ENCODE assay signal across 28 cellular contexts in genomic region chr17:35752471-35752870, GRCh38. TPM values are rescaled to one million over a fixed set of nuclear protein-coding genes. Genes with fewer than 3 reads are reported as not detected.
DNase-seq lines count a peak whose midpoint lies in the region; ATAC-seq and TF ChIP-seq lines count a peak whose summit lies in the region.
"Had no signal": no experiment of that assay in that cellular context is flagged by ENCODE, and none has a peak within 500 bp of the region (broad histone marks: within the 10 kb centered on the region; RNA-seq: fewer than 3 reads in every experiment).

No MANE protein-coding gene starts in this region.

- TF ChIP-seq RAD21 in IMR-90 (IDR thresholded peaks at IDR 0.05; ENCODE audit: low read length) = no peak

- 72% methylated on average over 16 of the region's 16 CpGs; no CpG with 5 or more reads in 1 of the 2 experiments for WGBS in IMR-90 (ENCODE audit: extremely low coverage in 2 of 2, insufficient read length in 1 of 2), 2 experiments
- WGBS in neuronal stem cell (ENCODE audit: extremely low coverage in 2 of 2, insufficient read length in 2 of 2, insufficient replicate concordance in 1 of 2), 2 donors = no CpG with 5 or more reads among the region's 16 CpGs

- no peak for TF ChIP-seq CTCF in C4-2B (conservative IDR thresholded peaks at IDR 0.05)
- TF ChIP-seq CTCF in IMR-90 (conservative IDR thresholded peaks at IDR 0.05; ENCODE audit: low read depth, low read length) = no peak
- TF ChIP-seq CTCF in tibial artery (IDR thresholded peaks at IDR 0.05) = no peak

- no peak overlapping the region for H3K14ac ChIP-seq in IMR-90 (replicated peaks; ENCODE audit: low read depth, low read length)
- H3K14ac ChIP-seq in neuronal stem cell (ENCODE audit: low read length) = no peak overlapping the region

- H3K4me3 ChIP-seq in IMR-90 (ENCODE audit: insufficient read depth, low read depth, low read length) (no peak overlapping the region), adipocyte (ENCODE audit: low read length) (peak overlapping the region; percentile 66), neuronal stem cell (ENCODE audit: low read length in 2 of 2) (no peak overlapping the region), tibial artery (no peak overlapping the region)
- H3K4me3 ChIP-seq: heart right ventricle, K562, neural progenitor cell, prostate gland, SJSA1, smooth muscle cell had no signal

- H2BK12ac ChIP-seq in neuronal stem cell (ENCODE audit: low read length) = peak overlapping the region; percentile 16

- H2BK120ac ChIP-seq in IMR-90 (ENCODE audit: low read depth, low read length) = no peak overlapping the region
- H2BK120ac ChIP-seq in neuronal stem cell (ENCODE audit: low read depth, low read length) = no peak overlapping the region

- H3K27ac ChIP-seq in C4-2B (peak overlapping the region; percentile 48), IMR-90 (ENCODE audit: insufficient read depth, low read length) (no peak overlapping the region), neuronal stem cell (replicated peaks; ENCODE audit: low read length) (no peak overlapping the region), tibial artery (no peak overlapping the region)
- H3K27ac ChIP-seq: epithelial cell of prostate, heart right ventricle, neural progenitor cell, prostate gland, SJSA1 had no signal

- H3K79me1 ChIP-seq in IMR-90 (ENCODE audit: low read depth in 1 of 2, low read length in 2 of 2) (no peaks in the 10 kb centered on the region), neuronal stem cell (ENCODE audit: low read depth, low read length) (no peaks in the 10 kb centered on the region)

- H2BK5ac ChIP-seq in IMR-90 (ENCODE audit: low read depth, low read length, poor library complexity, severe bottlenecking) (no peak overlapping the region), neuronal stem cell (ENCODE audit: low read length) (no peak overlapping the region)

- no peak for DNase-seq in IMR-90
- no peak for DNase-seq in adipocyte (ENCODE audit: low read depth)
- no peak for DNase-seq in neuronal stem cell (ENCODE audit: low spot score)
- DNase-seq in tibial artery = no peak
- DNase-seq in superior temporal gyrus (ENCODE audit: extremely low spot score) = no peak
- DNase-seq: activated CD4-positive, alpha-beta T cell treated with anti-CD3 and anti-CD28 coated beads for 48 hours; activated CD8-positive, alpha-beta memory T cell treated with anti-CD3 and anti-CD28 coated beads, Interleukin-2, amount 10 ng/mL, durations not matched to agents 7 days and 5 days; aorta; heart right ventricle; NCI-H1694 treated with DMSO at 0.1 percent for 48 hours; NCI-H226; stimulated activated CD4-positive, alpha-beta T cell treated with anti-CD3 and anti-CD28 coated beads, Interleukin-2, amount 100 ng/mL, for 48 hours; stimulated activated naive CD8-positive, alpha-beta T cell treated with anti-CD3 and anti-CD28 coated beads, Interleukin-15, Interleukin-2, amounts not matched to agents 100 U/mL and 50 U/mL, for 24 hours; T-helper 1 cell had no signal

- H3K27me3 ChIP-seq in IMR-90 (ENCODE audit: control insufficient read depth, insufficient read depth, low read length) (peaks cover 46% of the 10 kb centered on the region), adipocyte (replicated peaks; ENCODE audit: control insufficient read depth, insufficient read depth, low read length) (peaks cover 32% of the 10 kb centered on the region), neuronal stem cell (ENCODE audit: control insufficient read depth in 3 of 3, insufficient read depth in 3 of 3, low read depth in 1 of 3, low read length in 3 of 3) (peaks cover 0 to 38% (median 14%) of the 10 kb centered on the region in 3 experiments), tibial artery (peaks cover 0 to 63% of the 10 kb centered on the region in 2 donors)

- H3K9me3 ChIP-seq in IMR-90 (ENCODE audit: control insufficient read depth, insufficient read depth, low read length) = peaks cover 2% of the 10 kb centered on the region; the same call in 1 of the 2 replicates
- peaks cover 4% of the 10 kb centered on the region for H3K9me3 ChIP-seq in adipocyte (ENCODE audit: control insufficient read depth, low read length)
- H3K9me3 ChIP-seq in neuronal stem cell (replicated peaks in 1 of 2; ENCODE audit: control insufficient read depth in 2 of 2, insufficient read depth in 1 of 2, low read depth in 1 of 2, low read length in 2 of 2) = no peaks in the 10 kb centered on the region
- no peaks in the 10 kb centered on the region for H3K9me3 ChIP-seq in tibial artery
- H3K9me3 ChIP-seq: heart right ventricle, prostate gland, SJSA1 had no signal

- no peak overlapping the region for H2AK5ac ChIP-seq in IMR-90 (ENCODE audit: low read depth, low read length)
- no peak overlapping the region for H2AK5ac ChIP-seq in neuronal stem cell (ENCODE audit: low read depth, low read length)

- in situ Hi-C loops in IMR-90 (cut with MboI; ENCODE audit: low sequenced_read_pairs) = no loop called here

- H2BK15ac ChIP-seq in IMR-90 (ENCODE audit: low read depth, low read length) (no peak overlapping the region), neuronal stem cell (ENCODE audit: low read length) (peak overlapping the region; percentile 32)

- H3K4me1 ChIP-seq in IMR-90 (ENCODE audit: control insufficient read depth, insufficient read depth, low read length) (peaks cover 8% of the 10 kb centered on the region; the same call in 1 of the 2 replicates), adipocyte (ENCODE audit: control insufficient read depth, insufficient read depth, low read length) (peaks cover 38% of the 10 kb centered on the region), neuronal stem cell (ENCODE audit: control insufficient read depth in 2 of 2, insufficient read depth in 1 of 2, low read depth in 1 of 2, low read length in 2 of 2) (peaks cover 5 to 7% of the 10 kb centered on the region in 2 donors), tibial artery (peaks cover 0 to 14% (median 11%) of the 10 kb centered on the region in 4 donors)
- H3K4me1 ChIP-seq: neural progenitor cell, prostate gland, SJSA1 had no signal

- H3K18ac ChIP-seq in IMR-90 (ENCODE audit: low read depth, low read length) (no peak overlapping the region), neuronal stem cell (ENCODE audit: low read length) (peak overlapping the region; percentile 31)

- no peak for TF ChIP-seq POLR2A in IMR-90 (IDR thresholded peaks at IDR 0.05; ENCODE audit: low read depth, low read length)

- no peak overlapping the region for H3K4me2 ChIP-seq in IMR-90 (ENCODE audit: low read depth, low read length)
- no peak overlapping the region for H3K4me2 ChIP-seq in neuronal stem cell (ENCODE audit: insufficient read depth, low read length, poor library complexity, severe bottlenecking)
- H3K4me2 ChIP-seq: neural progenitor cell, smooth muscle cell had no signal

- POLR2A ChIA-PET in IMR-90 (lab: Charles Lee; ENCODE audit: unreplicated experiment) = no interaction called here

- CTCF ChIA-PET in IMR-90 (lab: Yijun Ruan, JAX) = no interaction called here

- no peak overlapping the region for H4K5ac ChIP-seq in IMR-90 (ENCODE audit: low read depth, low read length)

- H2AK9ac ChIP-seq in IMR-90 (replicated peaks; ENCODE audit: low read depth, low read length, poor library complexity) = no peak overlapping the region

- no peak overlapping the region for H2BK20ac ChIP-seq in IMR-90 (ENCODE audit: low read depth, low read length)

- H3K23ac ChIP-seq in IMR-90 (ENCODE audit: low read depth, low read length) (no peak overlapping the region), neuronal stem cell (ENCODE audit: low read depth, low read length, poor library complexity) (no peak overlapping the region)

- H3K4ac ChIP-seq in IMR-90 (ENCODE audit: low read depth, low read length) (no peak overlapping the region), neuronal stem cell (ENCODE audit: low read length) (no peak overlapping the region)

- H4K91ac ChIP-seq in IMR-90 (ENCODE audit: insufficient read depth, low read depth, low read length) (no peak overlapping the region), neuronal stem cell (ENCODE audit: low read depth, low read length, poor library complexity) (no peak overlapping the region)

- H3K56ac ChIP-seq in IMR-90 (ENCODE audit: extremely low read depth, insufficient read depth, low read length) = no peak overlapping the region

- dilution Hi-C loops in IMR-90 (cut with HindIII; ENCODE audit: low sequenced_read_pairs, unreplicated experiment) = no loop called here

- no peak overlapping the region for H3K9ac ChIP-seq in IMR-90 (ENCODE audit: low read depth, low read length)
- peak overlapping the region; percentile 66 for H3K9ac ChIP-seq in adipocyte (ENCODE audit: low read length)
- peak overlapping the region; percentile 65 for H3K9ac ChIP-seq in neuronal stem cell (ENCODE audit: low read depth, low read length, poor library complexity)
- H3K9ac ChIP-seq: neural progenitor cell had no signal

- H3K36me3 ChIP-seq in IMR-90 (ENCODE audit: control insufficient read depth, insufficient read depth, low read length) (no peaks in the 10 kb centered on the region), adipocyte (ENCODE audit: control insufficient read depth, insufficient read depth, low read length, severe bottlenecking) (no peaks in the 10 kb centered on the region), neuronal stem cell (replicated peaks in 1 of 2; ENCODE audit: control insufficient read depth in 2 of 2, insufficient read depth in 2 of 2, low read length in 2 of 2) (no peaks in the 10 kb centered on the region), tibial artery (no peaks in the 10 kb centered on the region)
- H3K36me3 ChIP-seq: heart right ventricle, neural progenitor cell, prostate gland, SJSA1 had no signal

- no peaks in the 10 kb centered on the region for H3K9me1 ChIP-seq in IMR-90 (ENCODE audit: insufficient read depth, low read length)

- no peaks in the 10 kb centered on the region for H4K20me1 ChIP-seq in IMR-90 (ENCODE audit: insufficient read depth, low read length)

- no TSS peak for BruUV-seq in IMR-90 (replicated peaks; lab: Mats Ljungman, UMichigan)

- ATAC-seq in IMR-90 (ENCODE audit: low read depth) (no peak), GM21447 (IDR thresholded peaks at IDR 0.05; ENCODE audit: unreplicated experiment) (no peak)
- ATAC-seq: activated CD8-positive, alpha-beta memory T cell treated with anti-CD3 and anti-CD28 coated beads, Interleukin-2, amount 10 ng/mL, durations not matched to agents 7 days and 5 days; stimulated activated naive CD8-positive, alpha-beta T cell treated with anti-CD3 and anti-CD28 coated beads, Interleukin-15, Interleukin-2, amounts not matched to agents 100 U/mL and 50 U/mL, for 24 hours had no signal

- H2AFZ ChIP-seq in IMR-90 (replicated peaks; ENCODE audit: low read length, poor library complexity) = peak overlapping the region; percentile 37
- H2AFZ ChIP-seq in neuronal stem cell (ENCODE audit: low read length) = peak overlapping the region; percentile 19
- H2AFZ ChIP-seq: neural progenitor cell had no signal

- intact Hi-C loops in IMR-90 (cut with micrococcal nuclease) = no loop called here
- intact Hi-C loops in tibial artery (cut with DNase I; ENCODE audit: low total_unique reads) = no loop called here

- no peak overlapping the region for H4K8ac ChIP-seq in IMR-90 (ENCODE audit: low read depth in 2 of 2, low read length in 2 of 2)
- H4K8ac ChIP-seq in neuronal stem cell (ENCODE audit: low read depth, low read length) = no peak overlapping the region

RNA-seq across cellular contexts. Expression of gene GAS2L2, which starts 0.6 kb away (rescaled TPM):
- not detected in 2 replicates for total RNA-seq in IMR-90 (2012; rRNA removed)
- polyA plus RNA-seq in IMR-90 (2012; rRNA removed) = 0.02 and 0.03 TPM in 2 replicates
- 0.04 TPM in 1 of 2 replicates, not detected in the other for polyA plus RNA-seq in IMR-90 (2012; cell fraction: cytosol; rRNA removed)
- polyA plus RNA-seq in IMR-90 (2012; cell fraction: nucleus; rRNA removed; ENCODE audit: low replicate concordance) = 0.10 and 0.13 TPM in 2 replicates
- 0.15 TPM for polyA plus RNA-seq in neuronal stem cell (2013, experiment 1 of 2)
- polyA plus RNA-seq in neuronal stem cell (2013, experiment 2 of 2) = 0.19 TPM
- total RNA-seq: activated CD8-positive, alpha-beta memory T cell treated with anti-CD3 and anti-CD28 coated beads, Interleukin-2, amount 10 ng/mL, durations not matched to agents 7 days and 5 days; aorta; fibroblast of villous mesenchyme; K562; prostate gland; SJSA1; smooth muscle cell; ureter had no signal
- polyA plus RNA-seq: CD14-positive monocyte, K562, smooth muscle cell had no signal

RNA-seq across cellular contexts. Expression of gene C17orf50, which starts 8.2 kb away (rescaled TPM):
- not detected in 2 replicates for total RNA-seq in IMR-90 (2012; rRNA removed)
- polyA plus RNA-seq in IMR-90 (2012; rRNA removed) = not detected in 2 replicates
- polyA plus RNA-seq in IMR-90 (2012; cell fraction: cytosol; rRNA removed) = not detected in 2 replicates
- polyA plus RNA-seq in IMR-90 (2012; cell fraction: nucleus; rRNA removed; ENCODE audit: low replicate concordance) = not detected in 2 replicates
- polyA plus RNA-seq in neuronal stem cell (2013, experiment 1 of 2) = 0.24 TPM
- 0.32 TPM for polyA plus RNA-seq in neuronal stem cell (2013, experiment 2 of 2)
- total RNA-seq: activated CD8-positive, alpha-beta memory T cell treated with anti-CD3 and anti-CD28 coated beads, Interleukin-2, amount 10 ng/mL, durations not matched to agents 7 days and 5 days; activated T-helper 1 cell treated with anti-CD3 and anti-CD28 coated beads, Interleukin-12 subunit alpha, Interleukin-12 subunit beta, Interleukin-2, Interleukin-4 antibody, amounts not matched to agents 30 ng/mL and 10 ng/mL and 1 ng/mL, durations not matched to agents 14 hours and 24 hours and 36 hours; aorta; fibroblast of villous mesenchyme; H7; heart right ventricle; K562; lower leg skin; SJSA1; smooth muscle cell; ureter had no signal
- polyA plus RNA-seq: aorta, CD14-positive monocyte, heart right ventricle, K562 had no signal

RNA-seq across cellular contexts. Expression of gene RASL10B, which starts 21.0 kb away (rescaled TPM):
- 3.6 and 4.7 TPM in 2 replicates for total RNA-seq in IMR-90 (2012; rRNA removed)
- polyA plus RNA-seq in IMR-90 (2012; rRNA removed) = 4.1 and 4.4 TPM in 2 replicates
- polyA plus RNA-seq in IMR-90 (2012; cell fraction: cytosol; rRNA removed) = 5.7 and 7.2 TPM in 2 replicates
- polyA plus RNA-seq in IMR-90 (2012; cell fraction: nucleus; rRNA removed; ENCODE audit: low replicate concordance) = 5.1 and 10.2 TPM in 2 replicates
- polyA plus RNA-seq in neuronal stem cell (2013, experiment 1 of 2) = 20.8 TPM
- polyA plus RNA-seq in neuronal stem cell (2013, experiment 2 of 2) = 20.9 TPM
- polyA plus RNA-seq: CD14-positive monocyte had no signal

RNA-seq across cellular contexts. Expression of gene MMP28, which starts 43.0 kb away (rescaled TPM):
- 0.18 TPM in 1 of 2 replicates, not detected in the other for total RNA-seq in IMR-90 (2012; rRNA removed)
- polyA plus RNA-seq in IMR-90 (2012; rRNA removed) = not detected in 2 replicates
- 0.08 TPM in 1 of 2 replicates, not detected in the other for polyA plus RNA-seq in IMR-90 (2012; cell fraction: cytosol; rRNA removed)
- not detected in 2 replicates for polyA plus RNA-seq in IMR-90 (2012; cell fraction: nucleus; rRNA removed; ENCODE audit: low replicate concordance)
- polyA plus RNA-seq in neuronal stem cell (2013, experiment 1 of 2) = 0.53 TPM
- 0.40 TPM for polyA plus RNA-seq in neuronal stem cell (2013, experiment 2 of 2)
- total RNA-seq: activated CD8-positive, alpha-beta memory T cell treated with anti-CD3 and anti-CD28 coated beads, Interleukin-2, amount 10 ng/mL, durations not matched to agents 7 days and 5 days; activated T-helper 1 cell treated with anti-CD3 and anti-CD28 coated beads, Interleukin-12 subunit alpha, Interleukin-12 subunit beta, Interleukin-2, Interleukin-4 antibody, amounts not matched to agents 30 ng/mL and 10 ng/mL and 1 ng/mL, durations not matched to agents 14 hours and 24 hours and 36 hours; H7; K562 had no signal
- polyA plus RNA-seq: CD14-positive monocyte, K562 had no signal

RNA-seq across cellular contexts. Expression of gene TAF15, which starts 56.8 kb away (rescaled TPM):
- 46.8 and 47.2 TPM in 2 replicates for total RNA-seq in IMR-90 (2012; rRNA removed)
- polyA plus RNA-seq in IMR-90 (2012; rRNA removed) = 69.8 and 98.0 TPM in 2 replicates
- 24.8 and 31.2 TPM in 2 replicates for polyA plus RNA-seq in IMR-90 (2012; cell fraction: cytosol; rRNA removed)
- 16.5 and 67.6 TPM in 2 replicates for polyA plus RNA-seq in IMR-90 (2012; cell fraction: nucleus; rRNA removed; ENCODE audit: low replicate concordance)
- 162 TPM for polyA plus RNA-seq in neuronal stem cell (2013, experiment 1 of 2)
- 163 TPM for polyA plus RNA-seq in neuronal stem cell (2013, experiment 2 of 2)
